Comparison of ENCODE assay signal across 8 cellular contexts in the genomic region with DNA sequence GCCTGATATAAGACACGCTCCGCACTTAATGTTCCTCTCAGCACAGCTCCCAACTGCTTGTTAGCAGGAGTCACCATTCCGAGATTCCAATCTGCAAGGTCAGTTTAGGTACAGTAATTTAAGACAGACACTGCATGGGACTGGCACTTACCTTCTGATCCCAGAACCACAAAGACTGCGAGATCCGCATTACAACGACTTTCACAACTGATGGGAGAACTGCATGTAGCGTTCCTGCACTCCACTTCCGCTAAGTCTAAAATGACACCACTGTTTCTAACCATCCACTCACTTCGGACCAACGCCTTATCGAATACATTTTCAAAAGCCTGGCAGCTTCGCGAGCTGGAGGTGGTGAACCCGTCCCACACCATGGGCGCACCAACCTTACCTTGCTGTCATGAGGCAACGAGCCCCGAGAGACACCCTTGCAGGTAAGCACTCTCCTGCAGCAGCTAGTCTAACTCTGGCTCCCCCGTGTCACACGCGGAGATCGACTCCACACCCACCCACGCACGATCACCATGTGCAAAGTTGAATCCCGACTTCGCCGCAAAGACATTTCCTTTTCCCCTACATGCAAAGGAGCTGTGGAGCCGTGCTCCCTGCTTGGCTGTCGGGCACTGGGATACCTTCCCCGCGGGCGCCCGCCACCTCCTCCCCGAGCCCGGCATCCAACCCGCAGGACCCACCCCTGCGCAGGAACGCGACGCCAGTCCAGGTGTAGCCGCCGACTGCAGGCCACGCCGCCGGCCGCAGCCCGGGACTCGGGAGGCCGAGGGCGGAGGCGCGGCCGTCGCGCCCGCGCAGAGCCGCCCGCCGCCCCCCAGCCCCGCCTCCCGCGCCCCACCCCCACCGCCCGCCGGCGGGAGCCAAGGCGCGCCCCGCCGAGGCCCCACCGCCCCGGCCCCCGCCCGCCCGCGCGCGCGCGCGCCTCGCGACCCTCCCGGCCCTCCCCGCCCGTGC. TPM values are rescaled to one million over a fixed set of nuclear protein-coding genes. Genes with fewer than 3 reads are reported as not detected.
DNase-seq lines count a peak whose midpoint lies in the region; ATAC-seq and TF ChIP-seq lines count a peak whose summit lies in the region.

No MANE protein-coding gene starts in this region.

- peak overlapping the region; percentile 92 for H3K27ac ChIP-seq in cardiac muscle cell
- peak overlapping the region; percentile 85 to 95 (median 88) for H3K27ac ChIP-seq in upper lobe of left lung

- H3K4me3 Mint-ChIP-seq in IgD-negative memory B cell = peak overlapping the region; percentile 84 to 97 (median 89)
- H3K4me3 Mint-ChIP-seq in activated naive CD8-positive, alpha-beta T cell = peak overlapping the region; percentile 97

- H3K36me3 Mint-ChIP-seq in IgD-negative memory B cell = peaks cover 4% of the 10 kb centered on the region
- peaks cover 11% of the 10 kb centered on the region for H3K36me3 Mint-ChIP-seq in activated naive CD8-positive, alpha-beta T cell

- H3K27me3 Mint-ChIP-seq in IgD-negative memory B cell = no peaks in the 10 kb centered on the region
- H3K27me3 Mint-ChIP-seq in activated naive CD8-positive, alpha-beta T cell = no peaks in the 10 kb centered on the region

- H3K4me3 ChIP-seq in cardiac muscle cell = peak overlapping the region; percentile 95
- H3K4me3 ChIP-seq in upper lobe of left lung = peak overlapping the region; percentile 69 to 96 (median 92)

- no peak for TF ChIP-seq CTCF in cardiac muscle cell (IDR thresholded peaks at IDR 0.05; ENCODE audit: low read depth, low read length)
- TF ChIP-seq CTCF in upper lobe of left lung (IDR thresholded peaks at IDR 0.05) = peak in 1 of 6 experiments; percentile 14

- peak overlapping the region; percentile 68 to 93 (median 89) for H3K27ac Mint-ChIP-seq in IgD-negative memory B cell
- H3K27ac Mint-ChIP-seq in activated naive CD8-positive, alpha-beta T cell = peak overlapping the region; percentile 90

- TF ChIP-seq EP300 in upper lobe of left lung (IDR thresholded peaks at IDR 0.05) = peak in 1 of 4 donors; percentile 6

- peaks cover 17% of the 10 kb centered on the region for H3K4me1 ChIP-seq in cardiac muscle cell (ENCODE audit: low read depth)
- H3K4me1 ChIP-seq in upper lobe of left lung = peaks cover 21 to 44% (median 32%) of the 10 kb centered on the region in 4 donors

- TF ChIP-seq POLR2A in upper lobe of left lung (IDR thresholded peaks at IDR 0.05) = no peak

- peak; percentile 15 for DNase-seq in DMS79 (lab: John Stamatoyannopoulos, UW)
- peak; percentile 32 for DNase-seq in SK-N-DZ (ENCODE audit: low spot score)
- peak; percentile 49 to 69 for DNase-seq in cardiac muscle cell (ENCODE audit: low read depth in 1 of 2, low spot score in 1 of 2)
- DNase-seq in pons (ENCODE audit: low spot score) = peak; percentile 38
- peak in 1 of 2 donors; percentile 55 for DNase-seq in upper lobe of left lung

- H3K9me3 ChIP-seq in cardiac muscle cell (ENCODE audit: low read depth) (no peaks in the 10 kb centered on the region), upper lobe of left lung (no peaks in the 10 kb centered on the region)

- no peaks in the 10 kb centered on the region for H3K36me3 ChIP-seq in cardiac muscle cell
- H3K36me3 ChIP-seq in upper lobe of left lung = no peaks in the 10 kb centered on the region

- ATAC-seq in GM21528 (IDR thresholded peaks at IDR 0.05; ENCODE audit: low FRiP score, unreplicated experiment) (peak; percentile 49), upper lobe of left lung (ENCODE audit: low FRiP score in 2 of 2) (peak; percentile 62 to 69)

- WGBS in upper lobe of left lung, 2 donors = 4 to 5% methylated on average over 36 to 53 of the region's 86 CpGs

- peaks cover 19 to 43% (median 36%) of the 10 kb centered on the region in 3 donors for H3K4me1 Mint-ChIP-seq in IgD-negative memory B cell
- H3K4me1 Mint-ChIP-seq in activated naive CD8-positive, alpha-beta T cell (ENCODE audit: low read depth) = peaks cover 64% of the 10 kb centered on the region

- H3K27me3 ChIP-seq in cardiac muscle cell (no peaks in the 10 kb centered on the region), upper lobe of left lung (no peaks in the 10 kb centered on the region)

- H3K9me3 Mint-ChIP-seq in IgD-negative memory B cell = no peaks in the 10 kb centered on the region
- no peaks in the 10 kb centered on the region for H3K9me3 Mint-ChIP-seq in activated naive CD8-positive, alpha-beta T cell (ENCODE audit: low read depth)

RNA-seq across cellular contexts. Expression of a gene that starts 0.7 kb away (rescaled TPM):
- polyA plus RNA-seq in IgD-negative memory B cell (7.6 TPM), cardiac muscle cell (2.5 and 3.2 TPM in 2 replicates)
- polyA plus RNA-seq in SK-N-DZ (2014; cell fraction: cytosol; rRNA removed) = 18.6 and 23.0 TPM in 2 replicates
- polyA plus RNA-seq in SK-N-DZ (2014; cell fraction: nucleus; rRNA removed) = 15.0 and 15.8 TPM in 2 replicates
- total RNA-seq in cardiac muscle cell (9.6 and 10.2 TPM in 2 replicates), upper lobe of left lung (10 to 100 TPM; 11.0 to 25.5 (median 19.6) TPM)

RNA-seq across cellular contexts. Expression of a gene that starts 0.9 kb away (rescaled TPM):
- polyA plus RNA-seq in IgD-negative memory B cell (5.6 TPM), cardiac muscle cell (3.4 and 4.7 TPM in 2 replicates)
- polyA plus RNA-seq in SK-N-DZ (2014; cell fraction: cytosol; rRNA removed) = 16.9 and 21.2 TPM in 2 replicates
- polyA plus RNA-seq in SK-N-DZ (2014; cell fraction: nucleus; rRNA removed) = 10.2 and 15.8 TPM in 2 replicates
- total RNA-seq in cardiac muscle cell (5.4 and 7.5 TPM in 2 replicates), upper lobe of left lung (10 to 100 TPM in 2 of 6 donors, 1 to 10 TPM in 4; 3.4 to 26.2 (median 7.2) TPM)
